1 cellular context compared by ENCODE assay signal in genomic region chr2:221981918-221982317, GRCh38.
TF ChIP-seq lines count a peak whose summit lies in the region.

No MANE protein-coding gene starts in this region.

TF ChIP-seq in HepG2, 621 proteins besides CTCF, POLR2A, EP300 and RAD21 (continued from another document):
- TF ChIP-seq ZNF691 (CRISPR knock-in tag; IDR thresholded peaks at IDR 0.05; ENCODE audit: borderline replicate concordance, low read depth) (no peak), ZNF670 (CRISPR knock-in tag; IDR thresholded peaks at IDR 0.05; ENCODE audit: borderline replicate concordance) (no peak)
- TF ChIP-seq, protein P1, sequence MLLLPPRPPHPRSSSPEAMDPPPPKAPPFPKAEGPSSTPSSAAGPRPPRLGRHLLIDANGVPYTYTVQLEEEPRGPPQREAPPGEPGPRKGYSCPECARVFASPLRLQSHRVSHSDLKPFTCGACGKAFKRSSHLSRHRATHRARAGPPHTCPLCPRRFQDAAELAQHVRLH (CRISPR knock-in tag; IDR thresholded peaks at IDR 0.05; ENCODE audit: borderline replicate concordance, low read depth), result no peak
